7 cellular contexts compared by ENCODE assay signal in genomic region chr1:160418483-160418882, GRCh38. TPM values are rescaled to one million over a fixed set of nuclear protein-coding genes. Genes with fewer than 3 reads are reported as not detected.
"Had no signal": no experiment of that assay in that cellular context is flagged by ENCODE, and none has a peak within 500 bp of the region (broad histone marks: within the 10 kb centered on the region; RNA-seq: fewer than 3 reads in every experiment).

No MANE protein-coding gene starts in this region.

- H3K4me3 Mint-ChIP-seq: H9 had no signal

- H3K9me3 Mint-ChIP-seq: H9 had no signal

- H3K4me3 ChIP-seq: GM23248, K562 had no signal

- ATAC-seq: K562 had no signal

- DNase-seq: GM23248, H9, HCEC 1CT, IMR-90, KG1 had no signal

- H3K27ac ChIP-seq: GM23248 had no signal

RNA-seq across cellular contexts. Expression of gene VANGL2, which starts 18.1 kb away (rescaled TPM):
- total RNA-seq: GM23248 had no signal

RNA-seq across cellular contexts. Expression of gene NHLH1, which starts 51.6 kb away (rescaled TPM):
- total RNA-seq: GM23248, HT-29, IMR-90 had no signal
